20 cellular contexts compared by ENCODE assay signal in the genomic region with DNA sequence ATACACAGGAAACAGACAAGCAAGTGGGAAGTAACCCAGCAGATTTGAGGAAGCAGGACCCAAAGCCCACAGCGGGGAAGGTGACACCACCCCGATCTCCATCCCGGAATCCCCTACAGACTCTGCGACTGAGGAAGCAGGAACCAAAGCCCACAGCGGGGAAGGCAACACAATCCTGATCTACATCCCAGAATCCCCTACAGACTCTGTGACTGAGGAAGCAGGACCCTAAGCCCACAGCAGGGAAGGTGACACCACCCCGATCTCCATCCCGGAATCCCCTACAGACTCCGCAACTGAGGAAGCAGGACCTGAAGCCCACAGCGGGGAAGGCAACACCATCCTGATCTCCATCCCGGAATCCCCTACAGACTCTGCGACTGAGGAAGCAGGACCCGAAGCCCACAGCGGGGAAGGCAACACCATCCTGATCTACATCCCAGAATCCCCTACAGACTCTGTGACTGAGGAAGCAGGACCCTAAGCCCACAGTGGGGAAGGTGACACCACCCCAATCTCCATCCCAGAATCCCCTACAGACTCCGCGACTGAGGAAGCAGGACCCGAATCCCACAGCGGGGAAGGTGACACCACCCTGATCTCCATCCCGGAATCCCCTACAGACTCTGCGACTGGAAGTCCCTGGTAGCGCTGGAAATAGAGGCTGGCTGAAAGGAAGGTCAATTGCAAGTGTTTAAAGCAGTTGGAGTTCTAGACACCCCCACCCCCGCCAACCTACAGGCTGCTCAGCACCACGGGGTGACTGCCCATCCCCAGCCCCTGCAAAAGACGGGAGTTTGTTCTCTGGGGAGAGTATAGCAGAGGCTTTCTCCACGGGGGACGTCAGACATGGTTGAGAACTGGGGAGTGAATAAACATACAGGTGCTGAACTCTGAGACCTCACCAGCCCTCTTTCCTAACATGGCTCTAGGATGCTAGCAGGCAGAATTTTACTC. TPM values are rescaled to one million over a fixed set of nuclear protein-coding genes. Genes with fewer than 3 reads are reported as not detected.
A peak's percentile ranks its signal among the peaks of the same experiment; 100 is the strongest.
DNase-seq lines count a peak whose midpoint lies in the region; ATAC-seq and TF ChIP-seq lines count a peak whose summit lies in the region.
"Had no signal": no experiment of that assay in that cellular context is flagged by ENCODE, and none has a peak within 500 bp of the region (broad histone marks: within the 10 kb centered on the region; RNA-seq: fewer than 3 reads in every experiment).

No MANE protein-coding gene starts in this region.

- no peaks in the 10 kb centered on the region for H3K9me2 ChIP-seq in SK-N-SH

- no peak overlapping the region for H2BK120ac ChIP-seq in mesendoderm (ENCODE audit: low read depth, low read length)

- H3K4me3 ChIP-seq in SK-N-SH (ENCODE audit: low read depth in 2 of 2, low read length in 1 of 2): no peak overlapping the region
- no peak overlapping the region for H3K4me3 ChIP-seq in adrenal gland
- no peak overlapping the region for H3K4me3 ChIP-seq in mesendoderm (ENCODE audit: low read length)
- no peak overlapping the region for H3K4me3 ChIP-seq in testis

- H3K4me2 ChIP-seq in SK-N-SH (no peak overlapping the region), mesendoderm (ENCODE audit: low read length) (no peak overlapping the region)

- no peak overlapping the region for H4K8ac ChIP-seq in mesendoderm (ENCODE audit: low read depth, low read length)

- H3K4me1 ChIP-seq in SK-N-SH (ENCODE audit: control insufficient read depth in 1 of 2, insufficient read depth in 2 of 2, low read depth in 1 of 2, low read length in 1 of 2): peaks cover 0 to 12% of the 10 kb centered on the region in 2 experiments; a peak in 1 of 4 replicates
- H3K4me1 ChIP-seq in adrenal gland (replicated peaks in 1 of 2): peaks cover 0 to 15% of the 10 kb centered on the region in 2 donors
- H3K4me1 ChIP-seq in mesendoderm (ENCODE audit: control insufficient read depth, low read depth, low read length): peaks cover 7% of the 10 kb centered on the region
- H3K4me1 ChIP-seq in testis: peaks cover 12% of the 10 kb centered on the region

- no peak for ATAC-seq in SK-N-SH treated with all-trans-retinoic acid at 6 μM for 48 hours
- ATAC-seq in activated CD4-positive, CD25-positive, alpha-beta regulatory T cell treated with anti-CD3 and anti-CD28 coated beads, Interleukin-2, amount 50 U/mL, for 24 hours: no peak
- ATAC-seq: Panc1, Right ventricle myocardium inferior had no signal

- H3K79me2 ChIP-seq in SK-N-SH (ENCODE audit: insufficient read depth) (no peaks in the 10 kb centered on the region), mesendoderm (ENCODE audit: control insufficient read depth, insufficient read depth, low read length) (no peaks in the 10 kb centered on the region)

- intact Hi-C loops in adrenal gland (cut with DNase I): no loop called here
- intact Hi-C loops in testis (cut with DNase I; ENCODE audit: low total_unique reads): no loop called here

- no peak overlapping the region for H2BK15ac ChIP-seq in mesendoderm (replicated peaks; ENCODE audit: low read depth)

- no peak overlapping the region for H2BK5ac ChIP-seq in mesendoderm (ENCODE audit: low read length)

- H3K9ac ChIP-seq in SK-N-SH: no peak overlapping the region
- H3K9ac ChIP-seq in mesendoderm (ENCODE audit: low read length): no peak overlapping the region

- no peaks in the 10 kb centered on the region for H3F3A ChIP-seq in SK-N-SH (replicated peaks; ENCODE audit: insufficient read depth)

- TF ChIP-seq EP300 in SK-N-SH (IDR thresholded peaks at IDR 0.05; ENCODE audit: borderline replicate concordance in 1 of 2, low read depth in 1 of 2, low read length in 1 of 2): no peak

- no peak for TF ChIP-seq POLR2A in adrenal gland (IDR thresholded peaks at IDR 0.05)
- TF ChIP-seq POLR2A in testis (IDR thresholded peaks at IDR 0.05): no peak

- DNase-seq in SK-N-SH: peak; percentile 19
- peak in 4 of 7 donors; percentile 3 to 39 (median 10) for DNase-seq in adrenal gland
- peak; percentile 45 for DNase-seq in mesendoderm
- DNase-seq in testis: peak; percentile 2
- DNase-seq in activated gamma-delta T cell (lab: John Stamatoyannopoulos, UW): no peak
- DNase-seq in cerebellar cortex (ENCODE audit: low spot score): no peak
- DNase-seq: DMS53, KG1, NCI-H1105 treated with DMSO at 0.1 percent for 48 hours, NCI-H187, NCI-H2171, NCI-H82 had no signal

- no peak overlapping the region for H3K23ac ChIP-seq in mesendoderm (ENCODE audit: low read length)

- H4K20me1 ChIP-seq in SK-N-SH (ENCODE audit: insufficient read depth): no peaks in the 10 kb centered on the region

- H3K36me3 ChIP-seq in SK-N-SH (replicated peaks in 1 of 2; ENCODE audit: control insufficient read depth in 1 of 2, insufficient read depth in 2 of 2, low read length in 1 of 2) (no peaks in the 10 kb centered on the region), adrenal gland (replicated peaks in 1 of 2) (no peaks in the 10 kb centered on the region), mesendoderm (ENCODE audit: control insufficient read depth, insufficient read depth, low read length) (no peaks in the 10 kb centered on the region), testis (ENCODE audit: low read depth, missing control alignments) (no peaks in the 10 kb centered on the region)

- H2AK5ac ChIP-seq in mesendoderm (ENCODE audit: low read length): no peak overlapping the region

- no peak overlapping the region for H3K56ac ChIP-seq in mesendoderm (ENCODE audit: low read length)

- CTCF ChIA-PET in SK-N-SH (lab: Yijun Ruan, JAX): interaction anchor here (0.9 to 18.4 kb wide), 4 partner anchors 8 to 126 kb away, joined by 3 to 944 read pairs (median 4); no protein-coding TSS in a partner anchor

- TF ChIP-seq CTCF in SK-N-SH (IDR thresholded peaks at IDR 0.05) (no peak), adrenal gland (IDR thresholded peaks at IDR 0.05) (no peak), testis (IDR thresholded peaks at IDR 0.05) (no peak)

- H4K5ac ChIP-seq in mesendoderm (ENCODE audit: low read length): no peak overlapping the region

- H3K79me1 ChIP-seq in mesendoderm (ENCODE audit: low read length): no peaks in the 10 kb centered on the region

- WGBS in SK-N-SH (ENCODE audit: low lambda C conversion rate): 81% methylated on average over 22 of the region's 25 CpGs
- WGBS in adrenal gland, 4 donors: 67 to 79% (median 77%) methylated on average over 24 to 25 of the region's 25 CpGs
- WGBS in mesendoderm (ENCODE audit: extremely low coverage, insufficient coverage, low lambda C conversion rate): no CpG with 5 or more reads among the region's 25 CpGs
- WGBS in testis, 2 donors: 74 to 76% methylated on average over 22 to 24 of the region's 25 CpGs

- H3K27ac ChIP-seq in SK-N-SH (ENCODE audit: low read depth in 2 of 2, low read length in 1 of 2): no peak overlapping the region
- H3K27ac ChIP-seq in adrenal gland: no peak overlapping the region
- no peak overlapping the region for H3K27ac ChIP-seq in mesendoderm (ENCODE audit: low read depth, low read length)
- no peak overlapping the region for H3K27ac ChIP-seq in testis

- H3K4ac ChIP-seq in mesendoderm (ENCODE audit: low read depth, low read length): no peak overlapping the region

- POLR2A ChIA-PET in SK-N-SH (lab: Yijun Ruan, JAX): no interaction called here

- H3K9me3 ChIP-seq in SK-N-SH (no peaks in the 10 kb centered on the region), adrenal gland (replicated peaks in 1 of 3) (no peaks in the 10 kb centered on the region), testis (no peaks in the 10 kb centered on the region)

- no peak for TF ChIP-seq RAD21 in SK-N-SH (IDR thresholded peaks at IDR 0.05; ENCODE audit: low read length)

- H3K18ac ChIP-seq in mesendoderm (ENCODE audit: low read length): no peak overlapping the region

- H3K27me3 ChIP-seq in SK-N-SH (ENCODE audit: insufficient read depth): peaks cover 31% of the 10 kb centered on the region
- no peaks in the 10 kb centered on the region for H3K27me3 ChIP-seq in adrenal gland
- no peaks in the 10 kb centered on the region for H3K27me3 ChIP-seq in mesendoderm (ENCODE audit: insufficient read depth, low read length, poor library complexity)
- H3K27me3 ChIP-seq in testis: no peaks in the 10 kb centered on the region

- no peak overlapping the region for H2AFZ ChIP-seq in SK-N-SH (ENCODE audit: low read depth)

TF ChIP-seq in SK-N-SH, 30 proteins besides CTCF, POLR2A, EP300 and RAD21 (continues in another document):
- TF ChIP-seq JUND (IDR thresholded peaks at IDR 0.05) (no peak), POLR2AphosphoS5 (IDR thresholded peaks at IDR 0.05; ENCODE audit: low read depth, low read length) (no peak), GABPA (IDR thresholded peaks at IDR 0.05; ENCODE audit: low read depth) (no peak), TCF12 (IDR thresholded peaks at IDR 0.05) (no peak), ELF1 (IDR thresholded peaks at IDR 0.05) (no peak), RXRA (IDR thresholded peaks at IDR 0.05; ENCODE audit: borderline replicate concordance, low read depth) (no peak)

TF ChIP-seq in SK-N-SH treated with all-trans-retinoic acid at 6 μM for 48 hours, 23 proteins besides CTCF, POLR2A, EP300 and RAD21 (continues in another document):
- no peak for TF ChIP-seq PPARA (CRISPR knock-in tag; IDR thresholded peaks at IDR 0.05; ENCODE audit: borderline replicate concordance)
- TF ChIP-seq ZC3H10 (CRISPR knock-in tag; IDR thresholded peaks at IDR 0.05): no peak
- no peak for TF ChIP-seq ZNF8 (CRISPR knock-in tag; IDR thresholded peaks at IDR 0.05)
- no peak for TF ChIP-seq ZNF70 (CRISPR knock-in tag; IDR thresholded peaks at IDR 0.05)
- TF ChIP-seq BACH2 (CRISPR knock-in tag; IDR thresholded peaks at IDR 0.05; ENCODE audit: borderline replicate concordance): no peak
- TF ChIP-seq TCF4 (CRISPR knock-in tag; IDR thresholded peaks at IDR 0.05; ENCODE audit: borderline replicate concordance): no peak
- no peak for TF ChIP-seq ISL1 (CRISPR knock-in tag; IDR thresholded peaks at IDR 0.05)
- TF ChIP-seq ESRRG (CRISPR knock-in tag; IDR thresholded peaks at IDR 0.05): no peak
- TF ChIP-seq CSDC2 (CRISPR knock-in tag; IDR thresholded peaks at IDR 0.05): no peak
- TF ChIP-seq OSR1 (CRISPR knock-in tag; IDR thresholded peaks at IDR 0.05): no peak
- no peak for TF ChIP-seq ZFP3 (CRISPR knock-in tag; IDR thresholded peaks at IDR 0.05)

RNA-seq across cellular contexts. Expression of a gene that starts 21.2 kb away (rescaled TPM):
- polyA plus RNA-seq in SK-N-SH (2012; rRNA removed) (not detected in 2 replicates), adrenal gland (10 to 100 TPM in 1 of 3 donors, 1 to 10 TPM in 2; 3.3 to 10.1 (median 5.3) TPM), testis (ENCODE audit: insufficient read depth, low read depth, low replicate concordance) (30.6 TPM)
- not detected in 2 replicates for polyA plus RNA-seq in SK-N-SH (2012; cell fraction: cytosol; rRNA removed)
- not detected in 2 replicates for polyA plus RNA-seq in SK-N-SH (2012; cell fraction: nucleus; rRNA removed)
- total RNA-seq in adrenal gland (1 to 10 TPM in 6 of 8 donors, not detected in 2; 2.2 to 6.9 (median 3.5) TPM), testis (1 to 10 TPM; 7.5 to 8.7 TPM)
- 0.11 TPM for polyA plus RNA-seq in mesendoderm (2013, experiment 1 of 2)
- 0.11 TPM for polyA plus RNA-seq in mesendoderm (2013, experiment 2 of 2)
- total RNA-seq: A172; CD4-positive, CD25-positive, alpha-beta regulatory T cell; MCF 10A; NCI-H460; Right ventricle myocardium inferior had no signal
- polyA plus RNA-seq: CD4-positive, CD25-positive, alpha-beta regulatory T cell had no signal

Comparison
In these comparisons a context has a peak if more than half of its experiments do, and no peak if none do; other contexts are left out.
1. DNase-seq: peak in SK-N-SH (single experiment), adrenal gland (4 of 7), mesendoderm (single experiment) and testis (single experiment); none in activated gamma-delta T cell (single experiment) and cerebellar cortex (single experiment).